2 cellular contexts compared by ENCODE assay signal in genomic region chr11:94625422-94625821, GRCh38. TPM values are rescaled to one million over a fixed set of nuclear protein-coding genes. Genes with fewer than 3 reads are reported as not detected.
"Had no signal": no experiment of that assay in that cellular context is flagged by ENCODE, and none has a peak within 500 bp of the region (broad histone marks: within the 10 kb centered on the region; RNA-seq: fewer than 3 reads in every experiment).

No MANE protein-coding gene starts in this region.

RNA-seq across cellular contexts. Expression of gene PIWIL4, which starts 58.3 kb away (rescaled TPM):
- total RNA-seq: H4, HepG2 had no signal
